8 cellular contexts compared by ENCODE assay signal in the genomic region with DNA sequence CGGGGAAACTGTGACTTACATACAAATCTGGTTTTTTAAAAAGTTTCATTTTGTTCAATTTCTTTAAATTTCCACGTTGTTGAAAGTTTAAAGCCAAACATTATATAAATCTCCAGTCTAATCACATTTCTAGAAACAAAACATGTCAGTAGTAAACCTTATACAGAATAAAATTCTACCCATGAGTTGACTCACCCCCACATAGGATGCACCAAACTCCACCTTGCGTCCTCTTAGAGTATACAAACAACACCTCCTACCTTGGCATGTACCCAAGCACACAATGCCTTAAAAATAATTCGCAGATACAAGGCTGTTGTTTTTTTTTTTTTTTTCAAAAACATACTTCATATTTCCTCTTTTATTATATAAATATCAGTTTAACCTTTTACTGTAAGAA. TPM values are rescaled to one million over a fixed set of nuclear protein-coding genes. Genes with fewer than 3 reads are reported as not detected.
DNase-seq lines count a peak whose midpoint lies in the region; ATAC-seq and TF ChIP-seq lines count a peak whose summit lies in the region.

No MANE protein-coding gene starts in this region.

- no peaks in the 10 kb centered on the region for H3K27me3 ChIP-seq in CD8-positive, alpha-beta memory T cell (ENCODE audit: insufficient read depth, low read length, poor library complexity, severe bottlenecking)

- CTCF ChIA-PET in CD8-positive, alpha-beta memory T cell (lab: Charles Lee): interaction anchor here (1.0 to 4.9 kb wide), 4 partner anchors 12 to 473 kb away, joined by 4 to 36 read pairs (median 28); no protein-coding TSS in a partner anchor

- no peak for TF ChIP-seq CTCF in astrocyte of the cerebellum (IDR thresholded peaks at IDR 0.05; ENCODE audit: low read depth, low read length, missing control alignments)

- H3K4me1 ChIP-seq in CD8-positive, alpha-beta memory T cell (ENCODE audit: insufficient read depth, low read length): peaks cover 52% of the 10 kb centered on the region

- H3K27ac ChIP-seq in CD8-positive, alpha-beta memory T cell (ENCODE audit: low read depth, low read length): no peak overlapping the region

- H3K27me3 Mint-ChIP-seq in CD8-positive, alpha-beta memory T cell: peaks cover 0 to 4% of the 10 kb centered on the region in 2 donors

- peak overlapping the region; percentile 38 for H3K4me3 ChIP-seq in CD8-positive, alpha-beta memory T cell (ENCODE audit: low read length)
- peak overlapping the region; percentile 62 for H3K4me3 ChIP-seq in astrocyte of the cerebellum (ENCODE audit: low read depth, low read length)

- H3K9me3 Mint-ChIP-seq in CD8-positive, alpha-beta memory T cell: no peaks in the 10 kb centered on the region

- H3K9me3 ChIP-seq in CD8-positive, alpha-beta memory T cell (ENCODE audit: low read length): no peaks in the 10 kb centered on the region

- POLR2A ChIA-PET in CD8-positive, alpha-beta memory T cell (lab: Charles Lee): no interaction called here

- H3K4me1 Mint-ChIP-seq in CD8-positive, alpha-beta memory T cell: peaks cover 63 to 71% (median 71%) of the 10 kb centered on the region in 3 donors

- no peak for ATAC-seq in HG02759 (IDR thresholded peaks at IDR 0.05; ENCODE audit: unreplicated experiment)

- peak in 4 of 5 donors; percentile 20 to 63 (median 44) for DNase-seq in CD8-positive, alpha-beta memory T cell
- DNase-seq in NAMALWA (ENCODE audit: low spot score) (peak; percentile 72), astrocyte of the cerebellum (ENCODE audit: low read depth) (no peak), medulla oblongata (ENCODE audit: extremely low spot score) (peak; percentile 52), NCI-H524 treated with DMSO at 0.1 percent for 48 hours (lab: John Stamatoyannopoulos, UW) (no peak), NK-92 (lab: John Stamatoyannopoulos, UW; ENCODE audit: unreplicated experiment) (no peak)
- DNase-seq in stimulated activated CD4-positive, alpha-beta T cell treated with anti-CD3 and anti-CD28 coated beads, Interleukin-4, amount 100 ng/mL, for 1 hour: no peak

- no peaks in the 10 kb centered on the region for H3K36me3 ChIP-seq in CD8-positive, alpha-beta memory T cell (ENCODE audit: insufficient read depth, low read length)

- in situ Hi-C loops in astrocyte of the cerebellum (cut with HindIII; ENCODE audit: low sequenced_read_pairs): no loop called here

- peak overlapping the region; percentile 74 to 96 (median 92) for H3K4me3 Mint-ChIP-seq in CD8-positive, alpha-beta memory T cell

- peaks cover 0 to 54% (median 9%) of the 10 kb centered on the region in 3 donors for H3K36me3 Mint-ChIP-seq in CD8-positive, alpha-beta memory T cell

- peak overlapping the region; percentile 24 to 88 (median 51) for H3K27ac Mint-ChIP-seq in CD8-positive, alpha-beta memory T cell

RNA-seq across cellular contexts. Expression of gene FBXL14, which starts 3.4 kb away (rescaled TPM):
- 10 to 100 TPM; 20.5 to 22.1 TPM for total RNA-seq in CD8-positive, alpha-beta memory T cell
- polyA plus RNA-seq in CD8-positive, alpha-beta memory T cell: 30.4 TPM

RNA-seq across cellular contexts. Expression of gene WNT5B, which starts 38.0 kb away (rescaled TPM):
- total RNA-seq in CD8-positive, alpha-beta memory T cell: not detected
- not detected for polyA plus RNA-seq in CD8-positive, alpha-beta memory T cell

Comparison
In these comparisons a context has a peak if more than half of its experiments do, and no peak if none do; other contexts are left out.
1. DNase-seq: peak in CD8-positive, alpha-beta memory T cell (4 of 5), NAMALWA (single experiment) and medulla oblongata (single experiment); none in astrocyte of the cerebellum (single experiment), NCI-H524 treated with DMSO at 0.1 percent for 48 hours (single experiment), stimulated activated CD4-positive, alpha-beta T cell treated with anti-CD3 and anti-CD28 coated beads, Interleukin-4, amount 100 ng/mL, for 1 hour (single experiment) and NK-92 (single experiment).